15 cellular contexts compared by ENCODE assay signal in genomic region chr1:18241932-18242331, GRCh38.
"Had no signal": no experiment of that assay in that cellular context is flagged by ENCODE, and none has a peak within 500 bp of the region (broad histone marks: within the 10 kb centered on the region; RNA-seq: fewer than 3 reads in every experiment).

No MANE protein-coding gene starts in this region.

- H3K27me3 ChIP-seq: pancreas, tibial nerve, uterus had no signal

- H3K4me1 ChIP-seq: pancreas, tibial nerve, uterus had no signal

- H3K36me3 ChIP-seq: pancreas, tibial nerve, uterus had no signal

- H3K4me3 ChIP-seq: coronary artery, lung, pancreas, tibial nerve, uterus had no signal

- ATAC-seq: activated T-cell treated with anti-CD3 and anti-CD28 coated beads, Interleukin-2, amount 50 U/mL, for 72 hours; esophagus mucosa; stimulated activated naive B cell treated with anti-CD40 and anti-IgM and Interleukin-4, amounts not matched to agents 10 μg/mL and 1 μg/mL and 100 μg/mL, for 72 hours had no signal

- DNase-seq: activated CD4-positive, alpha-beta T cell treated with anti-CD3 and anti-CD28 coated beads, Interleukin-2, amount 10 ng/mL, durations not matched to agents 7 days and 5 days; activated CD8-positive, alpha-beta memory T cell treated with anti-CD3 and anti-CD28 coated beads, Interleukin-2, amount 50 U/mL, for 48 hours; activated naive CD8-positive, alpha-beta T cell treated with anti-CD3 and anti-CD28 coated beads, Interleukin-2, amount 10 ng/mL, durations not matched to agents 7 days and 5 days; activated T-cell treated with anti-CD3 and anti-CD28 coated beads, Interleukin-2, amount 50 U/mL, for 72 hours; central memory CD4-positive, alpha-beta T cell; left colon; midbrain; stimulated activated CD4-positive, alpha-beta T cell treated with anti-CD3 and anti-CD28 coated beads, Interleukin-4, amount 100 ng/mL, for 1 hour; stimulated activated naive B cell treated with anti-CD40 and anti-IgM and Interleukin-4, amounts not matched to agents 10 μg/mL and 1 μg/mL and 100 μg/mL, for 72 hours; uterus had no signal

- H3K27ac ChIP-seq: coronary artery, pancreas, tibial nerve, uterus had no signal

- H3K9me3 ChIP-seq: pancreas, tibial nerve, uterus had no signal
